In genomic region chr15:31811641-31812040, GRCh38 we compare ENCODE assay signal across 16 cellular contexts.
"Had no signal": no experiment of that assay in that cellular context is flagged by ENCODE, and none has a peak within 500 bp of the region (broad histone marks: within the 10 kb centered on the region; RNA-seq: fewer than 3 reads in every experiment).

No MANE protein-coding gene starts in this region.

- H3K4me3 ChIP-seq: body of pancreas, esophagus squamous epithelium, lower lobe of right lung, right lobe of liver, spleen, upper lobe of left lung had no signal

- DNase-seq: activated CD4-positive, alpha-beta T cell treated with anti-CD3 and anti-CD28 coated beads, Interleukin-2, amount 10 ng/mL, durations not matched to agents 7 days and 5 days; activated CD4-positive, CD25-positive, alpha-beta regulatory T cell; activated CD8-positive, alpha-beta memory T cell treated with anti-CD3 and anti-CD28 coated beads for 24 hours; activated naive CD4-positive, alpha-beta T cell treated with anti-CD3 and anti-CD28 coated beads for 36 hours; body of pancreas; esophagus squamous epithelium; foreskin fibroblast; lower lobe of right lung; naive B cell; right lobe of liver; spleen; stimulated activated CD4-positive, alpha-beta T cell treated with anti-CD3 and anti-CD28 coated beads, Interleukin-1b, Interleukin-23, amount 100 ng/mL, for 48 hours; upper lobe of left lung had no signal

- H3K9me3 ChIP-seq: body of pancreas, lower lobe of right lung, right lobe of liver, upper lobe of left lung had no signal

- H3K36me3 ChIP-seq: esophagus squamous epithelium, lower lobe of right lung, right lobe of liver, spleen, upper lobe of left lung had no signal

- H3K27ac ChIP-seq: body of pancreas, esophagus squamous epithelium, lower lobe of right lung, right lobe of liver, spleen, upper lobe of left lung had no signal

- ATAC-seq: activated T-helper 17 cell treated with anti-CD3 and anti-CD28 coated beads, Interleukin-2, amount 50 U/mL, for 72 hours; body of pancreas; lower lobe of right lung; SK-N-SH treated with all-trans-retinoic acid at 6 μM for 48 hours; stimulated activated memory B cell treated with anti-CD40 and anti-IgM and Interleukin-4, amounts not matched to agents 10 μg/mL and 1 μg/mL and 100 μg/mL, for 72 hours had no signal

- H3K4me1 ChIP-seq: body of pancreas, esophagus squamous epithelium, lower lobe of right lung, right lobe of liver, spleen, upper lobe of left lung had no signal

- H3K27me3 ChIP-seq: body of pancreas, esophagus squamous epithelium, right lobe of liver, spleen, upper lobe of left lung had no signal
